1 cellular context compared by ENCODE assay signal in the genomic region with DNA sequence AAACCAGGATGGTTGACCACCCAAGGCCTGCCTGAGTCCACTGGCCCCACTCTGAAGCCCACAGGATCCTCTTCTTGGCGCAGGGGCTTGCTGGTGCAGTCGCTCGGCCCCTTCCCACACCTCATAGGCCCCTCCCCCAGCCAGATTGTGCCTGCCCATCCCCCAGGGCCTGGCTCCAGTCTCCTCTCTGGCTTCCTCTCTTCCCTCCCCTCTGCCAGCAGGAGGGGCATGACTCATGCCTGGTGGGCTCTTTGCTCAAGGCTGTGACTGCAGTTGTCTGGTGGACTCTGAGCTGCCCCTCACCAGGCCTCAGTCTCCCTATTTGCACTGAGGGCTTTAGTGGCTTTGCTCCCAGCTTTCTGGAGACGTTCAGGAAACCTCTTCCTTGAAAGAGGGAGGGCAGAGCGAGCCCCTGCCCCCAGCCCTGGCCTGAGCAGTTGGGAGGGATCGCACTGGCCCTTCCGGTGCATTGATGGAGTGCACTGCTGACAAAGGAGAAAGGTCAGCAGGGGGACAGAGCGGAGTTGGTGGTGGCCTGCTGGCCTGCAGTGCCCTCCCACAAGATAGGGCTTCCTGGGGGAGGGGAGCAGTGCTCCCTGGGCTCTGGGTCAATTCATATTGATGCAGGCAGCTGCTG.
TF ChIP-seq lines count a peak whose summit lies in the region.

No MANE protein-coding gene starts in this region.

TF ChIP-seq in HepG2, 621 proteins besides CTCF, POLR2A, EP300 and RAD21 (continued from another document and continues in another):
- TF ChIP-seq TCF7L2 (IDR thresholded peaks at IDR 0.05; ENCODE audit: low read depth, low read length), result no peak
- TF ChIP-seq, protein P1, sequence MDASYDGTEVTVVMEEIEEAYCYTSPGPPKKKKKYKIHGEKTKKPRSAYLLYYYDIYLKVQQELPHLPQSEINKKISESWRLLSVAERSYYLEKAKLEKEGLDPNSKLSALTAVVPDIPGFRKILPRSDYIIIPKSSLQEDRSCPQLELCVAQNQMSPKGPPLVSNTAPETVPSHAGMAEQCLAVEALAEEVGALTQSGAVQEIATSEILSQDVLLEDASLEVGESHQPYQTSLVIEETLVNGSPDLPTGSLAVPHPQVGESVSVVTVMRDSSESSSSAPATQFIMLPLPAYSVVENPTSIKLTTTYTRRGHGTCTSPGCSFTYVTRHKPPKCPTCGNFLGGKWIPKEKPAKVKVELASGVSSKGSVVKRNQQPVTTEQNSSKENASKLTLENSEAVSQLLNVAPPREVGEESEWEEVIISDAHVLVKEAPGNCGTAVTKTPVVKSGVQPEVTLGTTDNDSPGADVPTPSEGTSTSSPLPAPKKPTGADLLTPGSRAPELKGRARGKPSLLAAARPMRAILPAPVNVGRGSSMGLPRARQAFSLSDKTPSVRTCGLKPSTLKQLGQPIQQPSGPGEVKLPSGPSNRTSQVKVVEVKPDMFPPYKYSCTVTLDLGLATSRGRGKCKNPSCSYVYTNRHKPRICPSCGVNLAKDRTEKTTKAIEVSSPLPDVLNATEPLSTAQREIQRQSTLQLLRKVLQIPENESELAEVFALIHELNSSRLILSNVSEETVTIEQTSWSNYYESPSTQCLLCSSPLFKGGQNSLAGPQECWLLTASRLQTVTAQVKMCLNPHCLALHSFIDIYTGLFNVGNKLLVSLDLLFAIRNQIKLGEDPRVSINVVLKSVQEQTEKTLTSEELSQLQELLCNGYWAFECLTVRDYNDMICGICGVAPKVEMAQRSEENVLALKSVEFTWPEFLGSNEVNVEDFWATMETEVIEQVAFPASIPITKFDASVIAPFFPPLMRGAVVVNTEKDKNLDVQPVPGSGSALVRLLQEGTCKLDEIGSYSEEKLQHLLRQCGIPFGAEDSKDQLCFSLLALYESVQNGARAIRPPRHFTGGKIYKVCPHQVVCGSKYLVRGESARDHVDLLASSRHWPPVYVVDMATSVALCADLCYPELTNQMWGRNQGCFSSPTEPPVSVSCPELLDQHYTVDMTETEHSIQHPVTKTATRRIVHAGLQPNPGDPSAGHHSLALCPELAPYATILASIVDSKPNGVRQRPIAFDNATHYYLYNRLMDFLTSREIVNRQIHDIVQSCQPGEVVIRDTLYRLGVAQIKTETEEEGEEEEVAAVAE (CRISPR knock-in tag; IDR thresholded peaks at IDR 0.05; ENCODE audit: borderline replicate concordance), result no peak
- no peak for TF ChIP-seq GFI1 (CRISPR knock-in tag; IDR thresholded peaks at IDR 0.05; ENCODE audit: borderline replicate concordance)
- TF ChIP-seq, protein P2, sequence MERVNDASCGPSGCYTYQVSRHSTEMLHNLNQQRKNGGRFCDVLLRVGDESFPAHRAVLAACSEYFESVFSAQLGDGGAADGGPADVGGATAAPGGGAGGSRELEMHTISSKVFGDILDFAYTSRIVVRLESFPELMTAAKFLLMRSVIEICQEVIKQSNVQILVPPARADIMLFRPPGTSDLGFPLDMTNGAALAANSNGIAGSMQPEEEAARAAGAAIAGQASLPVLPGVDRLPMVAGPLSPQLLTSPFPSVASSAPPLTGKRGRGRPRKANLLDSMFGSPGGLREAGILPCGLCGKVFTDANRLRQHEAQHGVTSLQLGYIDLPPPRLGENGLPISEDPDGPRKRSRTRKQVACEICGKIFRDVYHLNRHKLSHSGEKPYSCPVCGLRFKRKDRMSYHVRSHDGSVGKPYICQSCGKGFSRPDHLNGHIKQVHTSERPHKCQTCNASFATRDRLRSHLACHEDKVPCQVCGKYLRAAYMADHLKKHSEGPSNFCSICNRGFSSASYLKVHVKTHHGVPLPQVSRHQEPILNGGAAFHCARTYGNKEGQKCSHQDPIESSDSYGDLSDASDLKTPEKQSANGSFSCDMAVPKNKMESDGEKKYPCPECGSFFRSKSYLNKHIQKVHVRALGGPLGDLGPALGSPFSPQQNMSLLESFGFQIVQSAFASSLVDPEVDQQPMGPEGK (CRISPR knock-in tag; IDR thresholded peaks at IDR 0.05), result peak; percentile 65
- TF ChIP-seq ZNF138 (CRISPR knock-in tag; IDR thresholded peaks at IDR 0.05; ENCODE audit: low read depth), result no peak
- TF ChIP-seq ZNF75D (CRISPR knock-in tag; IDR thresholded peaks at IDR 0.05; ENCODE audit: borderline replicate concordance), result no peak
- no peak for TF ChIP-seq ZFYVE20 (CRISPR knock-in tag; IDR thresholded peaks at IDR 0.05; ENCODE audit: borderline replicate concordance, low read depth)
- no peak for TF ChIP-seq ZNF772 (CRISPR knock-in tag; IDR thresholded peaks at IDR 0.05)
- no peak for TF ChIP-seq ZNF232 (CRISPR knock-in tag; IDR thresholded peaks at IDR 0.05; ENCODE audit: borderline replicate concordance)
- TF ChIP-seq ZIK1 (CRISPR knock-in tag; IDR thresholded peaks at IDR 0.05; ENCODE audit: borderline replicate concordance, low read depth), result no peak
- TF ChIP-seq NR2F6 (IDR thresholded peaks at IDR 0.05), result peak; percentile 27; the same call in 1 of the 2 replicates
- TF ChIP-seq NR2F6 (CRISPR knock-in tag; IDR thresholded peaks at IDR 0.05), result peak; percentile 46
- no peak for TF ChIP-seq BRCA1 (CRISPR knock-in tag; IDR thresholded peaks at IDR 0.05)
- TF ChIP-seq RFX1 (IDR thresholded peaks at IDR 0.05), result no peak
- TF ChIP-seq, protein P3, sequence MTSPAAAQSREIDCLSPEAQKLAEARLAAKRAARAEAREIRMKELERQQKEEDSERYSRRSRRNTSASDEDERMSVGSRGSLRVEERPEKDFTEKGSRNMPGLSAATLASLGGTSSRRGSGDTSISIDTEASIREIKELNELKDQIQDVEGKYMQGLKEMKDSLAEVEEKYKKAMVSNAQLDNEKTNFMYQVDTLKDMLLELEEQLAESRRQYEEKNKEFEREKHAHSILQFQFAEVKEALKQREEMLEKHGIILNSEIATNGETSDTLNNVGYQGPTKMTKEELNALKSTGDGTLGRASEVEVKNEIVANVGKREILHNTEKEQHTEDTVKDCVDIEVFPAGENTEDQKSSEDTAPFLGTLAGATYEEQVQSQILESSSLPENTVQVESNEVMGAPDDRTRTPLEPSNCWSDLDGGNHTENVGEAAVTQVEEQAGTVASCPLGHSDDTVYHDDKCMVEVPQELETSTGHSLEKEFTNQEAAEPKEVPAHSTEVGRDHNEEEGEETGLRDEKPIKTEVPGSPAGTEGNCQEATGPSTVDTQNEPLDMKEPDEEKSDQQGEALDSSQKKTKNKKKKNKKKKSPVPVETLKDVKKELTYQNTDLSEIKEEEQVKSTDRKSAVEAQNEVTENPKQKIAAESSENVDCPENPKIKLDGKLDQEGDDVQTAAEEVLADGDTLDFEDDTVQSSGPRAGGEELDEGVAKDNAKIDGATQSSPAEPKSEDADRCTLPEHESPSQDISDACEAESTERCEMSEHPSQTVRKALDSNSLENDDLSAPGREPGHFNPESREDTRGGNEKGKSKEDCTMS (CRISPR knock-in tag; conservative IDR thresholded peaks at IDR 0.05), result no peak
- TF ChIP-seq SSRP1 (CRISPR knock-in tag; IDR thresholded peaks at IDR 0.05), result no peak
- no peak for TF ChIP-seq TEAD3 (CRISPR knock-in tag; optimal IDR thresholded peaks at IDR 0.05; ENCODE audit: borderline replicate concordance)
- no peak for TF ChIP-seq ZNF598 (CRISPR knock-in tag; IDR thresholded peaks at IDR 0.05; ENCODE audit: borderline replicate concordance)
- TF ChIP-seq HOXD1 (CRISPR knock-in tag; IDR thresholded peaks at IDR 0.05), result no peak
- no peak for TF ChIP-seq NFE2L2 (IDR thresholded peaks at IDR 0.05; ENCODE audit: low read length)
- TF ChIP-seq HMG20A (CRISPR knock-in tag; IDR thresholded peaks at IDR 0.05; ENCODE audit: borderline replicate concordance), result 0 out of 2 replicates have a peak, but pooled peaks have one; percentile 24
- no peak for TF ChIP-seq MED13 (CRISPR knock-in tag; IDR thresholded peaks at IDR 0.05)
- no peak for TF ChIP-seq GTF2F1 (IDR thresholded peaks at IDR 0.05; ENCODE audit: low read length)
- TF ChIP-seq ZNF17 (CRISPR knock-in tag; IDR thresholded peaks at IDR 0.05), result no peak
- TF ChIP-seq, protein P4, sequence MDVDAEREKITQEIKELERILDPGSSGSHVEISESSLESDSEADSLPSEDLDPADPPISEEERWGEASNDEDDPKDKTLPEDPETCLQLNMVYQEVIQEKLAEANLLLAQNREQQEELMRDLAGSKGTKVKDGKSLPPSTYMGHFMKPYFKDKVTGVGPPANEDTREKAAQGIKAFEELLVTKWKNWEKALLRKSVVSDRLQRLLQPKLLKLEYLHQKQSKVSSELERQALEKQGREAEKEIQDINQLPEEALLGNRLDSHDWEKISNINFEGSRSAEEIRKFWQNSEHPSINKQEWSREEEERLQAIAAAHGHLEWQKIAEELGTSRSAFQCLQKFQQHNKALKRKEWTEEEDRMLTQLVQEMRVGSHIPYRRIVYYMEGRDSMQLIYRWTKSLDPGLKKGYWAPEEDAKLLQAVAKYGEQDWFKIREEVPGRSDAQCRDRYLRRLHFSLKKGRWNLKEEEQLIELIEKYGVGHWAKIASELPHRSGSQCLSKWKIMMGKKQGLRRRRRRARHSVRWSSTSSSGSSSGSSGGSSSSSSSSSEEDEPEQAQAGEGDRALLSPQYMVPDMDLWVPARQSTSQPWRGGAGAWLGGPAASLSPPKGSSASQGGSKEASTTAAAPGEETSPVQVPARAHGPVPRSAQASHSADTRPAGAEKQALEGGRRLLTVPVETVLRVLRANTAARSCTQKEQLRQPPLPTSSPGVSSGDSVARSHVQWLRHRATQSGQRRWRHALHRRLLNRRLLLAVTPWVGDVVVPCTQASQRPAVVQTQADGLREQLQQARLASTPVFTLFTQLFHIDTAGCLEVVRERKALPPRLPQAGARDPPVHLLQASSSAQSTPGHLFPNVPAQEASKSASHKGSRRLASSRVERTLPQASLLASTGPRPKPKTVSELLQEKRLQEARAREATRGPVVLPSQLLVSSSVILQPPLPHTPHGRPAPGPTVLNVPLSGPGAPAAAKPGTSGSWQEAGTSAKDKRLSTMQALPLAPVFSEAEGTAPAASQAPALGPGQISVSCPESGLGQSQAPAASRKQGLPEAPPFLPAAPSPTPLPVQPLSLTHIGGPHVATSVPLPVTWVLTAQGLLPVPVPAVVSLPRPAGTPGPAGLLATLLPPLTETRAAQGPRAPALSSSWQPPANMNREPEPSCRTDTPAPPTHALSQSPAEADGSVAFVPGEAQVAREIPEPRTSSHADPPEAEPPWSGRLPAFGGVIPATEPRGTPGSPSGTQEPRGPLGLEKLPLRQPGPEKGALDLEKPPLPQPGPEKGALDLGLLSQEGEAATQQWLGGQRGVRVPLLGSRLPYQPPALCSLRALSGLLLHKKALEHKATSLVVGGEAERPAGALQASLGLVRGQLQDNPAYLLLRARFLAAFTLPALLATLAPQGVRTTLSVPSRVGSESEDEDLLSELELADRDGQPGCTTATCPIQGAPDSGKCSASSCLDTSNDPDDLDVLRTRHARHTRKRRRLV (CRISPR knock-in tag; IDR thresholded peaks at IDR 0.05), result no peak
- TF ChIP-seq, protein P5, sequence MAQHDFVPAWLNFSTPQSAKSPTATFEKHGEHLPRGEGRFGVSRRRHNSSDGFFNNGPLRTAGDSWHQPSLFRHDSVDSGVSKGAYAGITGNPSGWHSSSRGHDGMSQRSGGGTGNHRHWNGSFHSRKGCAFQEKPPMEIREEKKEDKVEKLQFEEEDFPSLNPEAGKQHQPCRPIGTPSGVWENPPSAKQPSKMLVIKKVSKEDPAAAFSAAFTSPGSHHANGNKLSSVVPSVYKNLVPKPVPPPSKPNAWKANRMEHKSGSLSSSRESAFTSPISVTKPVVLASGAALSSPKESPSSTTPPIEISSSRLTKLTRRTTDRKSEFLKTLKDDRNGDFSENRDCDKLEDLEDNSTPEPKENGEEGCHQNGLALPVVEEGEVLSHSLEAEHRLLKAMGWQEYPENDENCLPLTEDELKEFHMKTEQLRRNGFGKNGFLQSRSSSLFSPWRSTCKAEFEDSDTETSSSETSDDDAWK (CRISPR knock-in tag; IDR thresholded peaks at IDR 0.05), result no peak
- TF ChIP-seq ZZZ3 (CRISPR knock-in tag; IDR thresholded peaks at IDR 0.05; ENCODE audit: borderline replicate concordance), result no peak
- TF ChIP-seq, protein P6, sequence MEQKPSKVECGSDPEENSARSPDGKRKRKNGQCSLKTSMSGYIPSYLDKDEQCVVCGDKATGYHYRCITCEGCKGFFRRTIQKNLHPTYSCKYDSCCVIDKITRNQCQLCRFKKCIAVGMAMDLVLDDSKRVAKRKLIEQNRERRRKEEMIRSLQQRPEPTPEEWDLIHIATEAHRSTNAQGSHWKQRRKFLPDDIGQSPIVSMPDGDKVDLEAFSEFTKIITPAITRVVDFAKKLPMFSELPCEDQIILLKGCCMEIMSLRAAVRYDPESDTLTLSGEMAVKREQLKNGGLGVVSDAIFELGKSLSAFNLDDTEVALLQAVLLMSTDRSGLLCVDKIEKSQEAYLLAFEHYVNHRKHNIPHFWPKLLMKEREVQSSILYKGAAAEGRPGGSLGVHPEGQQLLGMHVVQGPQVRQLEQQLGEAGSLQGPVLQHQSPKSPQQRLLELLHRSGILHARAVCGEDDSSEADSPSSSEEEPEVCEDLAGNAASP (CRISPR knock-in tag; IDR thresholded peaks at IDR 0.05; ENCODE audit: borderline replicate concordance), result peak; percentile 24; the same call in 1 of the 2 replicates
- no peak for TF ChIP-seq ATF7 (IDR thresholded peaks at IDR 0.05)
- TF ChIP-seq ATF7 (CRISPR knock-in tag; IDR thresholded peaks at IDR 0.05), result no peak
- no peak for TF ChIP-seq SOX6 (IDR thresholded peaks at IDR 0.05)
- TF ChIP-seq SOX6 (CRISPR knock-in tag; IDR thresholded peaks at IDR 0.05), result peak; percentile 59
- TF ChIP-seq RORA (CRISPR knock-in tag; IDR thresholded peaks at IDR 0.05), result no peak
- no peak for TF ChIP-seq ZNF354B (CRISPR knock-in tag; IDR thresholded peaks at IDR 0.05)
- TF ChIP-seq PHF21A (CRISPR knock-in tag; IDR thresholded peaks at IDR 0.05), result 0 out of 2 replicates have a peak, but pooled peaks have one; percentile 28
- no peak for TF ChIP-seq NFRKB (IDR thresholded peaks at IDR 0.05)
- TF ChIP-seq ZNF891 (CRISPR knock-in tag; IDR thresholded peaks at IDR 0.05), result no peak
- TF ChIP-seq, protein P7, sequence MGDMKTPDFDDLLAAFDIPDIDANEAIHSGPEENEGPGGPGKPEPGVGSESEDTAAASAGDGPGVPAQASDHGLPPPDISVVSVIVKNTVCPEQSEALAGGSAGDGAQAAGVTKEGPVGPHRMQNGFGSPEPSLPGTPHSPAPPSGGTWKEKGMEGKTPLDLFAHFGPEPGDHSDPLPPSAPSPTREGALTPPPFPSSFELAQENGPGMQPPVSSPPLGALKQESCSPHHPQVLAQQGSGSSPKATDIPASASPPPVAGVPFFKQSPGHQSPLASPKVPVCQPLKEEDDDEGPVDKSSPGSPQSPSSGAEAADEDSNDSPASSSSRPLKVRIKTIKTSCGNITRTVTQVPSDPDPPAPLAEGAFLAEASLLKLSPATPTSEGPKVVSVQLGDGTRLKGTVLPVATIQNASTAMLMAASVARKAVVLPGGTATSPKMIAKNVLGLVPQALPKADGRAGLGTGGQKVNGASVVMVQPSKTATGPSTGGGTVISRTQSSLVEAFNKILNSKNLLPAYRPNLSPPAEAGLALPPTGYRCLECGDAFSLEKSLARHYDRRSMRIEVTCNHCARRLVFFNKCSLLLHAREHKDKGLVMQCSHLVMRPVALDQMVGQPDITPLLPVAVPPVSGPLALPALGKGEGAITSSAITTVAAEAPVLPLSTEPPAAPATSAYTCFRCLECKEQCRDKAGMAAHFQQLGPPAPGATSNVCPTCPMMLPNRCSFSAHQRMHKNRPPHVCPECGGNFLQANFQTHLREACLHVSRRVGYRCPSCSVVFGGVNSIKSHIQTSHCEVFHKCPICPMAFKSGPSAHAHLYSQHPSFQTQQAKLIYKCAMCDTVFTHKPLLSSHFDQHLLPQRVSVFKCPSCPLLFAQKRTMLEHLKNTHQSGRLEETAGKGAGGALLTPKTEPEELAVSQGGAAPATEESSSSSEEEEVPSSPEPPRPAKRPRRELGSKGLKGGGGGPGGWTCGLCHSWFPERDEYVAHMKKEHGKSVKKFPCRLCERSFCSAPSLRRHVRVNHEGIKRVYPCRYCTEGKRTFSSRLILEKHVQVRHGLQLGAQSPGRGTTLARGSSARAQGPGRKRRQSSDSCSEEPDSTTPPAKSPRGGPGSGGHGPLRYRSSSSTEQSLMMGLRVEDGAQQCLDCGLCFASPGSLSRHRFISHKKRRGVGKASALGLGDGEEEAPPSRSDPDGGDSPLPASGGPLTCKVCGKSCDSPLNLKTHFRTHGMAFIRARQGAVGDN (CRISPR knock-in tag; IDR thresholded peaks at IDR 0.05), result peak; percentile 94
